ENCODE assay signal across 23 cellular contexts in the genomic region with DNA sequence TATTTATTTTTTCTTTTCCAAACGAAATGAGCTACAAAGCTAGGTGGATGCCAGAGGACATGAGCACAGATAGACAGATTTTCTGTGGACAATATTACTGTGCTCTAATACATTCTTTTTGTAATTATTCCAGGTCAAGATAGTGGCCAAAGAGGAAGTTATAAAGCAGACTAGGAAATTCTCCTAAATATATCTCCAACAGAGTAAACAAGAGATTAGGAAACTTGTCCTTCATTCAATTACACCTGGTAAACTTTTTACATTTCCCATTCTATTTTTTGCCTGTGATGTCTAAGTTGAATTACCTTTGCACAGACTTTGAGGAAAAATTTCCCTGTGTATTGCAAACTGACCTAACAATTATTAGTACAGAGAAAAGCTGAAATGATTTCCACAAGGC.
"Had no signal": no experiment of that assay in that cellular context is flagged by ENCODE, and none has a peak within 500 bp of the region (broad histone marks: within the 10 kb centered on the region; RNA-seq: fewer than 3 reads in every experiment).

No MANE protein-coding gene starts in this region.

- H3K79me2 ChIP-seq: hepatocyte had no signal

- ATAC-seq: foreskin keratinocyte; gastroesophageal sphincter; heart left ventricle; left lobe of liver; natural killer cell; right lobe of liver; stimulated activated naive B cell treated with anti-CD40 and anti-IgM and Interleukin-4, amounts not matched to agents 10 μg/mL and 1 μg/mL and 100 μg/mL, for 72 hours; upper lobe of right lung had no signal

- DNase-seq: dermis blood vessel endothelial cell; effector memory CD4-positive, alpha-beta T cell; foreskin keratinocyte; heart left ventricle; kidney; natural killer cell; occipital lobe; ovary; right lobe of liver; small intestine; stimulated activated CD4-positive, alpha-beta T cell treated with anti-CD3 and anti-CD28 coated beads, Interleukin-15, amount 100 ng/mL, for 24 hours; stimulated activated CD4-positive, alpha-beta T cell treated with anti-CD3 and anti-CD28 coated beads, Interleukin-2, amount 100 ng/mL, for 48 hours; stimulated activated naive B cell treated with anti-CD40 and anti-IgM and Interleukin-4, amounts not matched to agents 10 μg/mL and 1 μg/mL and 100 μg/mL, for 72 hours; transverse colon; upper lobe of right lung; uterus had no signal

- H3K9me3 ChIP-seq: esophagus muscularis mucosa, gastroesophageal sphincter, heart left ventricle, ovary, right lobe of liver, suprapubic skin, transverse colon, upper lobe of right lung, uterus had no signal

- H3K36me3 ChIP-seq: esophagus muscularis mucosa, gastroesophageal sphincter, heart left ventricle, ovary, right lobe of liver, suprapubic skin, transverse colon, upper lobe of right lung had no signal

- H3K27me3 ChIP-seq: esophagus muscularis mucosa, foreskin keratinocyte, gastroesophageal sphincter, heart left ventricle, hepatocyte, ovary, right lobe of liver, suprapubic skin, transverse colon, upper lobe of right lung had no signal

- H3K4me1 ChIP-seq: esophagus muscularis mucosa, foreskin keratinocyte, gastroesophageal sphincter, heart left ventricle, right lobe of liver, suprapubic skin, transverse colon, upper lobe of right lung, uterus had no signal

- H2AFZ ChIP-seq: hepatocyte had no signal

- H3K4me3 ChIP-seq: esophagus muscularis mucosa, gastroesophageal sphincter, heart left ventricle, hepatocyte, lung, ovary, right lobe of liver, suprapubic skin, transverse colon, upper lobe of right lung, uterus had no signal

- H3K4me2 ChIP-seq: hepatocyte had no signal

- FAIRE-seq: endothelial cell of umbilical vein, kidney, small intestine had no signal

- H3K27ac ChIP-seq: esophagus muscularis mucosa, foreskin keratinocyte, gastroesophageal sphincter, heart left ventricle, hepatocyte, ovary, right lobe of liver, suprapubic skin, transverse colon, upper lobe of right lung, uterus had no signal
